In the genomic region with DNA sequence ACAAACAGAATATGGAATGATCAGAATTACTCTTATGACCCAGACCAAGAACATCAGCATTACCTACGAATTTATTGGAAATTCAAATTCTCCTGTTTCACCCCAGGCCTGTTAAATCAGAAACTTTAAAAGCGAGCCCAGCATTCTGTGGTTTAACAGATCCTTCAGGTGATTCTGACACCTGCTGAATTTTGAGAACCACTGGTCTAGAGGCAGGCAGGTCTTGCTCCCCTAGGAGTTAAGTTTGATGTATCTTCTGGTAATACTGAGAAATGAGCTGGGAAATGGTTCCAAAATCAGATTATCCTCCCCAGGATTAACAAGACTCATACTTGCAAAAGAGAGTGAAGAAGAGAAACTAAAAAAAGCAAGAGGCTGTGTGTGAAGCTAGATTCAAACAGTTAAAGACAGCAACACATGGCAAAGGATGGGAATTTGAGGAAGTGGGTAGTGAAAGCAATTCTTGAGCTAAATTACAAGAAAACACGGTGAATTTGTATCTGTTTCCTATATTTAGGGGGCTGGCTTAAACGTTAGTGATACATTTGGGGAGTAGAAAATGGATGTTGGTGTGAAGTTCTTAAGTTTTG, we compare ENCODE assay signal across 10 cellular contexts.
DNase-seq lines count a peak whose midpoint lies in the region; ATAC-seq and TF ChIP-seq lines count a peak whose summit lies in the region.
"Had no signal": no experiment of that assay in that cellular context is flagged by ENCODE, and none has a peak within 500 bp of the region (broad histone marks: within the 10 kb centered on the region; RNA-seq: fewer than 3 reads in every experiment).

No MANE protein-coding gene starts in this region.

- H3K9me3 Mint-ChIP-seq in T-helper 2 cell treated with Interferon-gamma antibody and Interleukin-4, amounts not matched to agents 5 μg/mL and 100 μg/mL, for 36 hours = no peaks in the 10 kb centered on the region
- H3K9me3 Mint-ChIP-seq in stimulated activated naive CD8-positive, alpha-beta T cell treated with anti-CD3 and anti-CD28 coated beads, Interleukin-15, amount 100 ng/mL, for 72 hours = no peaks in the 10 kb centered on the region

- TF ChIP-seq CTCF in VCaP (conservative IDR thresholded peaks at IDR 0.05) (no peak), breast epithelium (IDR thresholded peaks at IDR 0.05) (no peak)

- intact Hi-C loops in breast epithelium (cut with DNase I; ENCODE audit: low total_unique reads) = no loop called here

- no peak for TF ChIP-seq POLR2A in breast epithelium (IDR thresholded peaks at IDR 0.05)

- ATAC-seq in HG03103 (IDR thresholded peaks at IDR 0.05; ENCODE audit: low read depth, unreplicated experiment) (peak; percentile 54), GM21528 (IDR thresholded peaks at IDR 0.05; ENCODE audit: low FRiP score, unreplicated experiment) (no peak), HG02981 (IDR thresholded peaks at IDR 0.05; ENCODE audit: unreplicated experiment) (no peak)
- ATAC-seq in stimulated activated naive CD8-positive, alpha-beta T cell treated with anti-CD3 and anti-CD28 coated beads, Interleukin-15, amount 100 ng/mL, for 72 hours = no peak

- H3K4me3 ChIP-seq in breast epithelium = no peak overlapping the region
- H3K4me3 ChIP-seq: SJCRH30 had no signal

- no peaks in the 10 kb centered on the region for H3K9me3 ChIP-seq in breast epithelium
- H3K9me3 ChIP-seq: SJCRH30 had no signal

- H3K36me3 Mint-ChIP-seq in T-helper 2 cell treated with Interferon-gamma antibody and Interleukin-4, amounts not matched to agents 5 μg/mL and 100 μg/mL, for 36 hours (ENCODE audit: low read depth) = peaks cover 10% of the 10 kb centered on the region

- H3K27ac ChIP-seq in VCaP (peak overlapping the region; percentile 20; the same call in 1 of the 2 replicates), breast epithelium (peak overlapping the region in 1 of 2 donors; percentile 33)
- H3K27ac ChIP-seq: SJCRH30 had no signal

- H3K27ac Mint-ChIP-seq in T-helper 2 cell treated with Interferon-gamma antibody and Interleukin-4, amounts not matched to agents 5 μg/mL and 100 μg/mL, for 36 hours = peak overlapping the region; percentile 10
- H3K27ac Mint-ChIP-seq in stimulated activated naive CD8-positive, alpha-beta T cell treated with anti-CD3 and anti-CD28 coated beads, Interleukin-15, amount 100 ng/mL, for 72 hours = peak overlapping the region in 1 of 2 donors; percentile 1

- H3K27me3 Mint-ChIP-seq in T-helper 2 cell treated with Interferon-gamma antibody and Interleukin-4, amounts not matched to agents 5 μg/mL and 100 μg/mL, for 36 hours (ENCODE audit: low read depth) = no peaks in the 10 kb centered on the region
- no peaks in the 10 kb centered on the region for H3K27me3 Mint-ChIP-seq in stimulated activated naive CD8-positive, alpha-beta T cell treated with anti-CD3 and anti-CD28 coated beads, Interleukin-15, amount 100 ng/mL, for 72 hours

- no peaks in the 10 kb centered on the region for H3K4me1 ChIP-seq in breast epithelium

- peaks cover 20% of the 10 kb centered on the region for H3K4me1 Mint-ChIP-seq in T-helper 2 cell treated with Interferon-gamma antibody and Interleukin-4, amounts not matched to agents 5 μg/mL and 100 μg/mL, for 36 hours (ENCODE audit: low read depth)
- H3K4me1 Mint-ChIP-seq in stimulated activated naive CD8-positive, alpha-beta T cell treated with anti-CD3 and anti-CD28 coated beads, Interleukin-15, amount 100 ng/mL, for 72 hours = peaks cover 33% of the 10 kb centered on the region

- no peaks in the 10 kb centered on the region for H3K36me3 ChIP-seq in breast epithelium
- H3K36me3 ChIP-seq: SJCRH30 had no signal

- no peaks in the 10 kb centered on the region for H3K27me3 ChIP-seq in breast epithelium
- H3K27me3 ChIP-seq: SJCRH30 had no signal

- no peak for DNase-seq in T-helper 2 cell treated with Interferon-gamma antibody and Interleukin-4, amounts not matched to agents 5 μg/mL and 100 μg/mL, for 36 hours (ENCODE audit: low spot score)
- no peak for DNase-seq in T-helper 2 cell
- no peak for DNase-seq in stimulated activated naive CD8-positive, alpha-beta T cell treated with anti-CD3 and anti-CD28 coated beads, Interleukin-15, amount 100 ng/mL, for 72 hours
- no peak for DNase-seq in breast epithelium (ENCODE audit: low spot score in 2 of 2)
- DNase-seq: effector CD4-positive, alpha-beta T cell; SJCRH30 had no signal

- H3K4me3 Mint-ChIP-seq in T-helper 2 cell treated with Interferon-gamma antibody and Interleukin-4, amounts not matched to agents 5 μg/mL and 100 μg/mL, for 36 hours = peak overlapping the region; percentile 17
- H3K4me3 Mint-ChIP-seq in stimulated activated naive CD8-positive, alpha-beta T cell treated with anti-CD3 and anti-CD28 coated beads, Interleukin-15, amount 100 ng/mL, for 72 hours = peak overlapping the region; percentile 26 to 57
